9 cellular contexts compared by ENCODE assay signal in the genomic region with DNA sequence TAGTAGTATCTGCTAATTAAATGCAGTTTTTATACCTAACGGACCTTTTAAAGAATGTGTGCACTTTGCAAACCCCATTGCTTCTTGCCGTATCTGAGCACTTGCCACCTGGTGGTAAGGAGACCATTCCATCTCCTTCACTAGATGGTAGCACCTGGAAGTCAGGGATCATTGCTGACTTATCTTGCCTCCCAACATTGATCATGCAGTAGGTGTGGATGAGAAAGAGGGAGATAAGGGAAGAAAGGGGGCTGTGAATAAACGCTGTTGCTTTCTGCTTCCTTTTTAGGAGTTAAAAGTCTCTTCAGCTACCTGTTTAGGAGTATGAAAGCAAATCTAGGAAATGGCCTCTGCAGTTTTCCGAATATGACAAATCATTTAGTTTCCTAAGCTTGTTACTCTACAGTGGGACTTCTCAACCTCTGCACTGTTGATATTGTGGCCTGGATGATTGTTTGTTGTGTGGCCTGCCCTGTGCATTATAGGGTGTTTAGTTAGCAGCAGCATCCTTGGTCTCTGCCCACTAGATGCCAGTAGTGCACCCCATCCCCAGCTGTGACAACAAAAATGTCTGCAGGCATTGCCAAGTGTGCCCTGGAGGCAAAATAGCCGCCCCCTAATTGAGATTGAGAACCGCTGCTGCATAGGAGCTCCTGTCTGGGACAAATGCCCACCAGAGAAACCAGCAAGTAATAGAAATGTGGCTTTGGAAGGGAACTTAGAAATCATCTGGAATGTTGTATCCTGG. TPM values are rescaled to one million over a fixed set of nuclear protein-coding genes. Genes with fewer than 3 reads are reported as not detected.
DNase-seq lines count a peak whose midpoint lies in the region; ATAC-seq and TF ChIP-seq lines count a peak whose summit lies in the region.
"Had no signal": no experiment of that assay in that cellular context is flagged by ENCODE, and none has a peak within 500 bp of the region (broad histone marks: within the 10 kb centered on the region; RNA-seq: fewer than 3 reads in every experiment).

No MANE protein-coding gene starts in this region.

- TF ChIP-seq CTCF in LNCAP (IDR thresholded peaks at IDR 0.05), result peak; percentile 37; the same call in 1 of the 2 replicates
- peak; percentile 75 for TF ChIP-seq CTCF in chondrocyte (IDR thresholded peaks at IDR 0.05)

- no peak overlapping the region for H2BK5ac ChIP-seq in mesenchymal stem cell (ENCODE audit: low read depth, low read length, poor library complexity, severe bottlenecking)

- no peak overlapping the region for H3K4me3 Mint-ChIP-seq in activated CD4-positive, alpha-beta T cell treated with anti-CD3 and anti-CD28 coated beads, Interleukin-2, amount 10 ng/mL, durations not matched to agents 7 days and 5 days
- no peak overlapping the region for H3K4me3 Mint-ChIP-seq in chondrocyte (ENCODE audit: unreplicated experiment)
- H3K4me3 Mint-ChIP-seq: stimulated activated naive CD8-positive, alpha-beta T cell treated with anti-CD3 and anti-CD28 coated beads, Interleukin-15, Interleukin-2, amounts not matched to agents 100 ng/mL and 50 ng/mL, for 24 hours had no signal

- peaks cover 9% of the 10 kb centered on the region for H3K4me1 ChIP-seq in mesenchymal stem cell (ENCODE audit: control insufficient read depth, insufficient read depth, low read depth, low read length)

- no peak overlapping the region for H4K8ac ChIP-seq in mesenchymal stem cell (ENCODE audit: low read length)

- no peaks in the 10 kb centered on the region for H3K9me3 Mint-ChIP-seq in activated CD4-positive, alpha-beta T cell treated with anti-CD3 and anti-CD28 coated beads, Interleukin-2, amount 10 ng/mL, durations not matched to agents 7 days and 5 days
- peaks cover 2% of the 10 kb centered on the region for H3K9me3 Mint-ChIP-seq in chondrocyte (ENCODE audit: low read depth)

- H3K27ac ChIP-seq in mesenchymal stem cell (ENCODE audit: low read length, poor library complexity, severe bottlenecking), result no peak overlapping the region

- no peak overlapping the region for H2BK12ac ChIP-seq in mesenchymal stem cell (ENCODE audit: low read length in 2 of 2)

- peak; percentile 52 for ATAC-seq in GM21737 (IDR thresholded peaks at IDR 0.05; ENCODE audit: unreplicated experiment)

- no peak overlapping the region for H2AK5ac ChIP-seq in mesenchymal stem cell (ENCODE audit: low read length, severe bottlenecking)

- H3K4ac ChIP-seq in mesenchymal stem cell (ENCODE audit: low read depth in 1 of 2, low read length in 2 of 2), result no peak overlapping the region

- H2BK15ac ChIP-seq in mesenchymal stem cell (ENCODE audit: low read depth, poor library complexity, severe bottlenecking), result no peak overlapping the region

- H4K91ac ChIP-seq in mesenchymal stem cell (ENCODE audit: low read length), result no peak overlapping the region

- no peaks in the 10 kb centered on the region for H3K9me3 ChIP-seq in mesenchymal stem cell (ENCODE audit: control insufficient read depth, low read length)

- DNase-seq in activated CD4-positive, alpha-beta T cell treated with anti-CD3 and anti-CD28 coated beads, Interleukin-2, amount 10 ng/mL, durations not matched to agents 7 days and 5 days, result peak; percentile 13
- DNase-seq in activated CD4-positive, alpha-beta T cell treated with anti-CD3 and anti-CD28 coated beads, Interleukin-2, amount 50 U/mL, for 4 hours, result no peak
- DNase-seq in chondrocyte (ENCODE audit: low spot score), result no peak
- peak; percentile 45 for DNase-seq in mesenchymal stem cell
- DNase-seq in T1000 (lab: John Stamatoyannopoulos, UW), result no peak
- DNase-seq in H7, result no peak

- H3K4me3 ChIP-seq in mesenchymal stem cell (ENCODE audit: insufficient read depth in 1 of 2, low read depth in 1 of 2, low read length in 2 of 2) (no peak overlapping the region), H7 (ENCODE audit: insufficient read depth, low read depth, low read length) (no peak overlapping the region)

- no peak overlapping the region for H3K14ac ChIP-seq in mesenchymal stem cell (ENCODE audit: low read length in 2 of 2)

- no peak overlapping the region for H3K18ac ChIP-seq in mesenchymal stem cell (ENCODE audit: low read depth in 1 of 2, low read length in 2 of 2)

- no peak overlapping the region for H3K23ac ChIP-seq in mesenchymal stem cell (ENCODE audit: low read length in 2 of 2)

- peak overlapping the region; percentile 5 for H3K4me2 ChIP-seq in mesenchymal stem cell (ENCODE audit: low read length, poor library complexity, severe bottlenecking)

- POLR2A ChIA-PET in activated CD4-positive, alpha-beta T cell treated with anti-CD3 and anti-CD28 coated beads, Interleukin-2, amount 10 ng/mL, durations not matched to agents 7 days and 5 days (lab: Charles Lee), result no interaction called here

- H3K27me3 Mint-ChIP-seq in activated CD4-positive, alpha-beta T cell treated with anti-CD3 and anti-CD28 coated beads, Interleukin-2, amount 10 ng/mL, durations not matched to agents 7 days and 5 days, result no peaks in the 10 kb centered on the region
- no peaks in the 10 kb centered on the region for H3K27me3 Mint-ChIP-seq in chondrocyte (ENCODE audit: low read depth)

- no peak overlapping the region for H3K27ac Mint-ChIP-seq in activated CD4-positive, alpha-beta T cell treated with anti-CD3 and anti-CD28 coated beads, Interleukin-2, amount 10 ng/mL, durations not matched to agents 7 days and 5 days
- no peak overlapping the region for H3K27ac Mint-ChIP-seq in chondrocyte (ENCODE audit: unreplicated experiment)
- H3K27ac Mint-ChIP-seq: stimulated activated naive CD8-positive, alpha-beta T cell treated with anti-CD3 and anti-CD28 coated beads, Interleukin-15, Interleukin-2, amounts not matched to agents 100 ng/mL and 50 ng/mL, for 24 hours had no signal

- no peaks in the 10 kb centered on the region for H3K4me1 Mint-ChIP-seq in activated CD4-positive, alpha-beta T cell treated with anti-CD3 and anti-CD28 coated beads, Interleukin-2, amount 10 ng/mL, durations not matched to agents 7 days and 5 days
- peaks cover 67% of the 10 kb centered on the region for H3K4me1 Mint-ChIP-seq in chondrocyte (ENCODE audit: low read depth)

- CTCF ChIA-PET in activated CD4-positive, alpha-beta T cell treated with anti-CD3 and anti-CD28 coated beads, Interleukin-2, amount 10 ng/mL, durations not matched to agents 7 days and 5 days (lab: Charles Lee), result interaction anchor here (0.9 to 1.0 kb wide), 2 partner anchors 90 to 134 kb away, joined by 3 read pairs; no protein-coding TSS in a partner anchor

- peaks cover 29% of the 10 kb centered on the region for H3K79me1 ChIP-seq in mesenchymal stem cell (replicated peaks; ENCODE audit: low read length, poor library complexity, severe bottlenecking)

- H3K9ac ChIP-seq in mesenchymal stem cell (ENCODE audit: low read length), result no peak overlapping the region

- no peak overlapping the region for H2AFZ ChIP-seq in mesenchymal stem cell (ENCODE audit: low read depth, low read length)

- no peaks in the 10 kb centered on the region for H3K36me3 ChIP-seq in mesenchymal stem cell (ENCODE audit: control insufficient read depth in 1 of 2, insufficient read depth in 2 of 2, low read depth in 1 of 2, low read length in 2 of 2)
- H3K36me3 ChIP-seq in H7 (replicated peaks; ENCODE audit: control insufficient read depth, insufficient read depth, low read length), result no peaks in the 10 kb centered on the region

- no peak overlapping the region for H2BK120ac ChIP-seq in mesenchymal stem cell (ENCODE audit: low read depth, low read length)

- H3K36me3 Mint-ChIP-seq in activated CD4-positive, alpha-beta T cell treated with anti-CD3 and anti-CD28 coated beads, Interleukin-2, amount 10 ng/mL, durations not matched to agents 7 days and 5 days (ENCODE audit: low read depth), result no peaks in the 10 kb centered on the region
- H3K36me3 Mint-ChIP-seq in chondrocyte (ENCODE audit: low read depth), result no peaks in the 10 kb centered on the region

- H3K27me3 ChIP-seq in mesenchymal stem cell (ENCODE audit: control insufficient read depth in 1 of 2, insufficient read depth in 1 of 2, low read length in 2 of 2) (no peaks in the 10 kb centered on the region), H7 (ENCODE audit: control insufficient read depth, insufficient read depth, low read length) (no peaks in the 10 kb centered on the region)

- WGBS in mesenchymal stem cell, result 95% methylated on average over 6 of the region's 6 CpGs

RNA-seq across cellular contexts. Expression of a gene that starts 38.8 kb away (rescaled TPM):
- under 1 TPM; 0.60 to 0.75 TPM for total RNA-seq in activated CD4-positive, alpha-beta T cell treated with anti-CD3 and anti-CD28 coated beads, Interleukin-2, amount 10 ng/mL, durations not matched to agents 7 days and 5 days
- 30.1 to 52.2 TPM (median 33.2 TPM) in 3 replicates for total RNA-seq in chondrocyte
- 13.3 TPM for polyA plus RNA-seq in mesenchymal stem cell (2013, experiment 1 of 2)
- 13.7 TPM for polyA plus RNA-seq in mesenchymal stem cell (2013, experiment 2 of 2)
- 14.1 and 23.4 TPM in 2 replicates for total RNA-seq in H7 (2014; rRNA removed; shearing (Covaris generic))

Comparison
In these comparisons a context has a peak if more than half of its experiments do, and no peak if none do; other contexts are left out.
1. DNase-seq: peak in activated CD4-positive, alpha-beta T cell treated with anti-CD3 and anti-CD28 coated beads, Interleukin-2, amount 10 ng/mL, durations not matched to agents 7 days and 5 days (single experiment) and mesenchymal stem cell (single experiment); none in activated CD4-positive, alpha-beta T cell treated with anti-CD3 and anti-CD28 coated beads, Interleukin-2, amount 50 U/mL, for 4 hours (0 of 2), chondrocyte (single experiment), T1000 (single experiment) and H7 (single experiment).